In genomic region chr7:92621026-92621540, GRCh38 we compare ENCODE assay signal across 1 cellular context.
TF ChIP-seq lines count a peak whose summit lies in the region.

No MANE protein-coding gene starts in this region.

TF ChIP-seq in GM12878, 131 proteins besides CTCF, POLR2A, EP300 and RAD21 (continued from another document):
- TF ChIP-seq E4F1 (IDR thresholded peaks at IDR 0.05; ENCODE audit: borderline replicate concordance, partially characterized antibody) (no peak), MLLT1 (IDR thresholded peaks at IDR 0.05) (0 out of 2 replicates have a peak, but pooled peaks have one; percentile 35), TBL1XR1 (IDR thresholded peaks at IDR 0.05; ENCODE audit: low read depth, low read length) (no peak), NR2C2 (IDR thresholded peaks at IDR 0.05; ENCODE audit: borderline replicate concordance, control insufficient read depth, insufficient read length, low read depth) (no peak), NR2C1 (IDR thresholded peaks at IDR 0.05) (no peak), GABPA (IDR thresholded peaks at IDR 0.05; ENCODE audit: low read depth) (no peak), ZNF274 (IDR thresholded peaks at IDR 0.05; ENCODE audit: insufficient read depth, insufficient read length) (no peak), GATAD2B (conservative IDR thresholded peaks at IDR 0.05; ENCODE audit: low read depth) (no peak), TCF3 (IDR thresholded peaks at IDR 0.05; ENCODE audit: borderline replicate concordance, insufficient read depth, low read depth, low read length) (no peak), ZNF592 (IDR thresholded peaks at IDR 0.05) (0 out of 2 replicates have a peak, but pooled peaks have one; percentile 32), CHD2 (IDR thresholded peaks at IDR 0.05; ENCODE audit: borderline replicate concordance, low read depth, low read length) (no peak), FOS (IDR thresholded peaks at IDR 0.05; ENCODE audit: borderline replicate concordance, extremely low read depth, insufficient read length) (no peak), PAX8 (IDR thresholded peaks at IDR 0.05) (no peak), FOXM1 (IDR thresholded peaks at IDR 0.05; ENCODE audit: low read depth, low read length) (peak; percentile 38; the same call in 1 of the 2 replicates)
